ENCODE assay signal across 20 cellular contexts in genomic region chr11:23990346-23990745, GRCh38.
DNase-seq lines count a peak whose midpoint lies in the region; ATAC-seq and TF ChIP-seq lines count a peak whose summit lies in the region.
"Had no signal": no experiment of that assay in that cellular context is flagged by ENCODE, and none has a peak within 500 bp of the region (broad histone marks: within the 10 kb centered on the region; RNA-seq: fewer than 3 reads in every experiment).

No MANE protein-coding gene starts in this region.

- no peaks in the 10 kb centered on the region for H3K36me3 Mint-ChIP-seq in osteocyte (ENCODE audit: unreplicated experiment)
- H3K36me3 Mint-ChIP-seq: activated naive CD8-positive, alpha-beta T cell treated with anti-CD3 and anti-CD28 coated beads, Interleukin-2, amount 10 ng/mL, durations not matched to agents 7 days and 5 days; natural killer cell had no signal

- H3K27ac Mint-ChIP-seq in osteocyte (ENCODE audit: unreplicated experiment) = peak overlapping the region; percentile 82
- H3K27ac Mint-ChIP-seq: activated CD4-positive, alpha-beta T cell treated with anti-CD3 and anti-CD28 coated beads for 36 hours; activated naive CD8-positive, alpha-beta T cell treated with anti-CD3 and anti-CD28 coated beads, Interleukin-2, amount 10 ng/mL, durations not matched to agents 7 days and 5 days; GM23338; natural killer cell had no signal

- peaks cover 5% of the 10 kb centered on the region for H3K9me3 Mint-ChIP-seq in osteocyte (ENCODE audit: unreplicated experiment)
- H3K9me3 Mint-ChIP-seq: GM23338 had no signal

- no peak for TF ChIP-seq CTCF in osteocyte (IDR thresholded peaks at IDR 0.05)

- H3K4me3 Mint-ChIP-seq in osteocyte (ENCODE audit: unreplicated experiment) = no peak overlapping the region
- H3K4me3 Mint-ChIP-seq: activated CD4-positive, alpha-beta T cell treated with anti-CD3 and anti-CD28 coated beads for 36 hours; activated naive CD8-positive, alpha-beta T cell treated with anti-CD3 and anti-CD28 coated beads, Interleukin-2, amount 10 ng/mL, durations not matched to agents 7 days and 5 days; GM23338; natural killer cell had no signal

- no peak for ATAC-seq in GM21528 (IDR thresholded peaks at IDR 0.05; ENCODE audit: low FRiP score, unreplicated experiment)
- ATAC-seq: activated CD4-positive, alpha-beta T cell treated with anti-CD3 and anti-CD28 coated beads for 36 hours; GM23338; natural killer cell had no signal

- peaks cover 40% of the 10 kb centered on the region for H3K4me1 Mint-ChIP-seq in osteocyte (ENCODE audit: unreplicated experiment)
- H3K4me1 Mint-ChIP-seq: activated CD4-positive, alpha-beta T cell treated with anti-CD3 and anti-CD28 coated beads for 36 hours; activated naive CD8-positive, alpha-beta T cell treated with anti-CD3 and anti-CD28 coated beads, Interleukin-2, amount 10 ng/mL, durations not matched to agents 7 days and 5 days; GM23338; natural killer cell had no signal

- DNase-seq in EL (peak; percentile 56), RPMI7951 (ENCODE audit: low read depth) (peak; percentile 15), fibroblast of peridontal ligament (ENCODE audit: extremely low read depth) (peak; percentile 36), osteocyte (ENCODE audit: extremely low spot score, unreplicated experiment) (no peak), ureter (ENCODE audit: low spot score) (no peak), NCI-H1436 (lab: John Stamatoyannopoulos, UW) (no peak)
- DNase-seq: activated CD4-positive, alpha-beta T cell treated with anti-CD3 and anti-CD28 coated beads for 36 hours; activated effector memory CD4-positive, alpha-beta T cell treated with anti-CD3 and anti-CD28 coated beads, Interleukin-2, amount 50 U/mL, for 16 hours; activated naive CD8-positive, alpha-beta T cell treated with anti-CD3 and anti-CD28 coated beads, Interleukin-2, amount 10 ng/mL, durations not matched to agents 7 days and 5 days; caudate nucleus; Kasumi-1; natural killer cell; NCI-H2029; NCI-H446; OCI-M1; right cardiac atrium; stimulated activated CD4-positive, alpha-beta T cell treated with anti-CD3 and anti-CD28 coated beads, Interleukin-2, amount 100 ng/mL, for 48 hours; transverse colon had no signal

- H3K27me3 Mint-ChIP-seq in osteocyte (ENCODE audit: unreplicated experiment) = no peaks in the 10 kb centered on the region
- H3K27me3 Mint-ChIP-seq: activated CD4-positive, alpha-beta T cell treated with anti-CD3 and anti-CD28 coated beads for 36 hours; activated naive CD8-positive, alpha-beta T cell treated with anti-CD3 and anti-CD28 coated beads, Interleukin-2, amount 10 ng/mL, durations not matched to agents 7 days and 5 days had no signal

Comparison
In these comparisons a context has a peak if more than half of its experiments do, and no peak if none do; other contexts are left out.
1. DNase-seq: peak in EL (single experiment), RPMI7951 (single experiment) and fibroblast of peridontal ligament (single experiment); none in osteocyte (single experiment), ureter (single experiment) and NCI-H1436 (single experiment).